22 cellular contexts compared by ENCODE assay signal in the genomic region with DNA sequence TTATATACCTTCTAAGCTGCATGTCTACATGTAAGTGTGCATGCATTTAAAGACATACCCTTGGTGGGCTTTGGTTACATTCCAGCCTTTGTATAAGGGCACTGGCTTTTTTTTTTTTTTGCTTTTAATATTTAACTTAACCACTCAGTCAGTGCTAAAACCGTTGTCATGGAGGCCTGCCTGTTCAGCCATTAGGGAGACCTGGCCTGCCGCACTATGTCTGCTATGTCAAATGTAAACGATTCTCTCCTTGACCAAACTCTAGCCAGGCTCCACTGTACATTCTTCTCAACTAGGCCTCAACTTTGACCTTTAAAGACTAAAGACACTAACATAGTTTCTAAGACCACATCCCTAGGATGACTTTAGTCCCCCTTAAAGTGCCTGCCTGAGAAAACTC.
"Had no signal": no experiment of that assay in that cellular context is flagged by ENCODE, and none has a peak within 500 bp of the region (broad histone marks: within the 10 kb centered on the region; RNA-seq: fewer than 3 reads in every experiment).

No MANE protein-coding gene starts in this region.

- H3K4me3 Mint-ChIP-seq: T-cell had no signal

- H3K36me3 Mint-ChIP-seq: T-cell had no signal

- ATAC-seq: Panc1, T-cell had no signal

- H3K9ac ChIP-seq: KMS-11, SK-N-SH had no signal

- H3K27ac Mint-ChIP-seq: T-cell had no signal

- DNase-seq: IMR-90, Kasumi-1, MM.1S, NCI-H1105, NCI-H1417, NCI-H146, NCI-H1694 treated with DMSO at 0.1 percent for 48 hours, NCI-H1930, NCI-H2081, NCI-H2107, NCI-H2227 treated with DMSO at 0.1 percent for 48 hours, NCI-H524, NCI-H526 treated with DMSO at 0.1 percent for 48 hours, NCI-H748 treated with DMSO at 0.1 percent for 48 hours, SHP77, SK-N-SH, SW 1271, T-cell had no signal

- H3K27ac ChIP-seq: HL-60, KMS-11, RWPE1 had no signal

- H3K9me3 ChIP-seq: SK-N-SH had no signal

- H3K4me2 ChIP-seq: KMS-11, SK-N-SH had no signal
